ENCODE assay signal across 13 cellular contexts in genomic region chr1:150798509-150798908, GRCh38. TPM values are rescaled to one million over a fixed set of nuclear protein-coding genes. Genes with fewer than 3 reads are reported as not detected.
DNase-seq lines count a peak whose midpoint lies in the region; ATAC-seq and TF ChIP-seq lines count a peak whose summit lies in the region.
"Had no signal": no experiment of that assay in that cellular context is flagged by ENCODE, and none has a peak within 500 bp of the region (broad histone marks: within the 10 kb centered on the region; RNA-seq: fewer than 3 reads in every experiment).

No MANE protein-coding gene starts in this region.

- no peak for TF ChIP-seq CTCF in GM23338 (conservative IDR thresholded peaks at IDR 0.05; ENCODE audit: low read depth in 2 of 2)
- no peak for TF ChIP-seq CTCF in omental fat pad (IDR thresholded peaks at IDR 0.05)

- peak overlapping the region; percentile 4; the same call in 1 of the 2 replicates for H3K4me2 ChIP-seq in GM23338

- peaks cover 21% of the 10 kb centered on the region for H3K4me1 ChIP-seq in GM23338 (ENCODE audit: insufficient read depth)

- H3K9me3 Mint-ChIP-seq in GM23338 = no peaks in the 10 kb centered on the region
- H3K9me3 Mint-ChIP-seq: activated naive CD4-positive, alpha-beta T cell treated with anti-CD3 and anti-CD28 coated beads for 36 hours had no signal

- no peak overlapping the region; the same call in 2 of the 3 replicates for H3K4me3 Mint-ChIP-seq in GM23338
- H3K4me3 Mint-ChIP-seq: activated CD8-positive, alpha-beta memory T cell treated with anti-CD3 and anti-CD28 coated beads, Interleukin-2, amount 10 ng/mL, durations not matched to agents 7 days and 5 days; activated naive CD4-positive, alpha-beta T cell treated with anti-CD3 and anti-CD28 coated beads for 36 hours had no signal

- H3K27me3 ChIP-seq in GM23338 (ENCODE audit: insufficient read depth) = no peaks in the 10 kb centered on the region

- no peak overlapping the region for H3K27ac ChIP-seq in GM23338 (ENCODE audit: low read depth)

- peaks cover 30% of the 10 kb centered on the region for H3K4me1 Mint-ChIP-seq in GM23338
- H3K4me1 Mint-ChIP-seq: activated CD8-positive, alpha-beta memory T cell treated with anti-CD3 and anti-CD28 coated beads, Interleukin-2, amount 10 ng/mL, durations not matched to agents 7 days and 5 days had no signal

- H3F3A ChIP-seq in GM23338 (replicated peaks; ENCODE audit: low read depth) = no peaks in the 10 kb centered on the region

- H3K27ac Mint-ChIP-seq in GM23338 = no peak overlapping the region
- H3K27ac Mint-ChIP-seq: activated CD8-positive, alpha-beta memory T cell treated with anti-CD3 and anti-CD28 coated beads, Interleukin-2, amount 10 ng/mL, durations not matched to agents 7 days and 5 days; activated naive CD4-positive, alpha-beta T cell treated with anti-CD3 and anti-CD28 coated beads for 36 hours had no signal

- H3K79me2 ChIP-seq in GM23338 (replicated peaks; ENCODE audit: insufficient read depth) = no peaks in the 10 kb centered on the region

- no peaks in the 10 kb centered on the region for H3K36me3 ChIP-seq in GM23338 (ENCODE audit: insufficient read depth)

- DNase-seq in GM23338 (ENCODE audit: low spot score) (peak; percentile 29), NCI-H2107 treated with DMSO at 0.1 percent for 48 hours (lab: John Stamatoyannopoulos, UW; ENCODE audit: unreplicated experiment) (peak; percentile 63), SHP77 treated with DMSO at 0.1 percent for 48 hours (lab: John Stamatoyannopoulos, UW) (peak; percentile 19), iris pigment epithelial cell (ENCODE audit: low read depth) (peak; percentile 38), foreskin melanocyte (no peak), omental fat pad (ENCODE audit: low spot score) (no peak), AML-193 (lab: John Stamatoyannopoulos, UW) (no peak)
- DNase-seq: activated CD8-positive, alpha-beta memory T cell treated with anti-CD3 and anti-CD28 coated beads, Interleukin-2, amount 10 ng/mL, durations not matched to agents 7 days and 5 days; activated naive CD4-positive, alpha-beta T cell treated with anti-CD3 and anti-CD28 coated beads for 36 hours; DMS53; PC-3; stimulated activated CD4-positive, alpha-beta T cell treated with anti-CD3 and anti-CD28 coated beads, Interleukin-2, amount 100 ng/mL, for 24 hours had no signal

- ATAC-seq in GM23338 (peak; percentile 60), GM18517 (IDR thresholded peaks at IDR 0.05; ENCODE audit: unreplicated experiment) (no peak), omental fat pad (ENCODE audit: low FRiP score) (no peak)
- ATAC-seq: activated CD8-positive, alpha-beta memory T cell treated with anti-CD3 and anti-CD28 coated beads, Interleukin-2, amount 10 ng/mL, durations not matched to agents 7 days and 5 days; PC-3 had no signal

- no peaks in the 10 kb centered on the region for H3K36me3 Mint-ChIP-seq in GM23338 (ENCODE audit: low read depth)

- no peak overlapping the region for H3K4me3 ChIP-seq in GM23338

- H4K20me1 ChIP-seq in GM23338 (replicated peaks; ENCODE audit: insufficient read depth) = no peaks in the 10 kb centered on the region

- no peaks in the 10 kb centered on the region for H3K27me3 Mint-ChIP-seq in GM23338 (ENCODE audit: insufficient read depth, low read depth, poor library complexity)
- H3K27me3 Mint-ChIP-seq: activated CD8-positive, alpha-beta memory T cell treated with anti-CD3 and anti-CD28 coated beads, Interleukin-2, amount 10 ng/mL, durations not matched to agents 7 days and 5 days had no signal

- H3K9me2 ChIP-seq in GM23338 (ENCODE audit: insufficient read depth) = no peaks in the 10 kb centered on the region

- no peak overlapping the region for H2AFZ ChIP-seq in GM23338

TF ChIP-seq in GM23338, 12 proteins besides CTCF, POLR2A, EP300 and RAD21 (continues in another document):
- no peak for TF ChIP-seq ZNF462 (CRISPR knock-in tag; IDR thresholded peaks at IDR 0.05)
- no peak for TF ChIP-seq ETS1 (IDR thresholded peaks at IDR 0.05)
- no peak for TF ChIP-seq STAT1 (IDR thresholded peaks at IDR 0.05; ENCODE audit: unreplicated experiment)
- no peak for TF ChIP-seq JUNB (IDR thresholded peaks at IDR 0.05; ENCODE audit: unreplicated experiment)
- TF ChIP-seq CREB1 (CRISPR knock-in tag; IDR thresholded peaks at IDR 0.05; ENCODE audit: low read depth) = no peak
- no peak for TF ChIP-seq POLR2AphosphoS5 (IDR thresholded peaks at IDR 0.05; ENCODE audit: low read depth)
- no peak for TF ChIP-seq EZH2 (IDR thresholded peaks at IDR 0.05; ENCODE audit: low read depth, unreplicated experiment)
- TF ChIP-seq ZNF114 (CRISPR knock-in tag; IDR thresholded peaks at IDR 0.05) = no peak

RNA-seq across cellular contexts. Expression of gene CTSK, which starts 9.6 kb away (rescaled TPM):
- 1.7 and 2.8 TPM in 2 replicates for total RNA-seq in GM23338 (2014; rRNA removed; shearing (Covaris generic))
- 2.7 and 3.3 TPM in 2 replicates for polyA plus RNA-seq in GM23338 (2016; fragmentation: Nextera tagmentation; extraction: Ambion mirVana)
- 10 to 100 TPM; 41.2 to 74.5 (median 59.6) TPM for total RNA-seq in omental fat pad

RNA-seq across cellular contexts. Expression of gene CTSS, which starts 32.9 kb away (rescaled TPM):
- total RNA-seq in GM23338 (2014; rRNA removed; shearing (Covaris generic)) = not detected in 2 replicates
- 0.16 TPM in 1 of 2 replicates, not detected in the other for polyA plus RNA-seq in GM23338 (2016; fragmentation: Nextera tagmentation; extraction: Ambion mirVana)
- total RNA-seq in omental fat pad = 100 to 1,000 TPM in 3 of 4 donors, 10 to 100 TPM in 1; 95.7 to 310 (median 139) TPM
- total RNA-seq: PC-3 had no signal

Comparison
In these comparisons a context has a peak if more than half of its experiments do, and no peak if none do; other contexts are left out.
1. DNase-seq: peak in GM23338 (single experiment), NCI-H2107 treated with DMSO at 0.1 percent for 48 hours (single experiment), SHP77 treated with DMSO at 0.1 percent for 48 hours (single experiment) and iris pigment epithelial cell (single experiment); none in foreskin melanocyte (single experiment), omental fat pad (single experiment) and AML-193 (0 of 2).
2. RNA of gene CTSK, which starts 9.6 kb away (total RNA-seq): 41.2 to 74.5 TPM in omental fat pad; 1.7 to 2.8 TPM in GM23338; every median in the first group is over 10 times any median in the second.
3. RNA of gene CTSS, which starts 32.9 kb away (total RNA-seq): 95.7 to 310 TPM in omental fat pad; not detected in GM23338; every median in the first group is over 10 times any median in the second.